ENCODE assay signal across 1 cellular context in genomic region chr3:186589856-186590579, GRCh38.
TF ChIP-seq lines count a peak whose summit lies in the region.

No MANE protein-coding gene starts in this region.

TF ChIP-seq in HepG2, 621 proteins besides CTCF, POLR2A, EP300 and RAD21 (continued from another document):
- no peak for TF ChIP-seq ZNF431 (CRISPR knock-in tag; IDR thresholded peaks at IDR 0.05; ENCODE audit: borderline replicate concordance, low read depth)
- TF ChIP-seq CHD4 (IDR thresholded peaks at IDR 0.05; ENCODE audit: borderline replicate concordance, low read length), result peak; percentile 93; the same call in 1 of the 2 replicates
- TF ChIP-seq FOXJ3 (CRISPR knock-in tag; IDR thresholded peaks at IDR 0.05; ENCODE audit: borderline replicate concordance), result peak; percentile 31; the same call in 1 of the 2 replicates
- TF ChIP-seq CREB1 (IDR thresholded peaks at IDR 0.05), result no peak
- peak; percentile 52 for TF ChIP-seq CREB1 (CRISPR knock-in tag; IDR thresholded peaks at IDR 0.05)
- TF ChIP-seq NCOA2 (CRISPR knock-in tag; IDR thresholded peaks at IDR 0.05), result 0 out of 2 replicates have a peak, but pooled peaks have one; percentile 26
- peak; percentile 40; the same call in 1 of the 2 replicates for TF ChIP-seq SALL1 (CRISPR knock-in tag; IDR thresholded peaks at IDR 0.05)
- peak; percentile 31; the same call in 1 of the 2 replicates for TF ChIP-seq TFE3 (CRISPR knock-in tag; IDR thresholded peaks at IDR 0.05)
- TF ChIP-seq ARID3A (IDR thresholded peaks at IDR 0.05; ENCODE audit: low read depth, low read length), result peak; percentile 48
- peak; percentile 86 for TF ChIP-seq ZNF770 (CRISPR knock-in tag; IDR thresholded peaks at IDR 0.05)
- TF ChIP-seq TGIF2 (CRISPR knock-in tag; IDR thresholded peaks at IDR 0.05), result 0 out of 2 replicates have a peak, but pooled peaks have one; percentile 36
- TF ChIP-seq LCORL (IDR thresholded peaks at IDR 0.05), result no peak
- peak; percentile 57; the same call in 1 of the 2 replicates for TF ChIP-seq LCORL (CRISPR knock-in tag; IDR thresholded peaks at IDR 0.05)
- TF ChIP-seq CBX5 (CRISPR knock-in tag; IDR thresholded peaks at IDR 0.05; ENCODE audit: borderline replicate concordance), result 0 out of 2 replicates have a peak, but pooled peaks have one; percentile 53
- TF ChIP-seq FOXA3 (CRISPR knock-in tag; IDR thresholded peaks at IDR 0.05), result no peak
- TF ChIP-seq PHF5A (CRISPR knock-in tag; IDR thresholded peaks at IDR 0.05; ENCODE audit: low read depth, unreplicated experiment), result peak; percentile 24
- peak; percentile 75; the same call in 1 of the 2 replicates for TF ChIP-seq ZKSCAN1 (IDR thresholded peaks at IDR 0.05; ENCODE audit: low read length)
- TF ChIP-seq ZBTB43 (CRISPR knock-in tag; conservative IDR thresholded peaks at IDR 0.05), result 0 out of 2 replicates have a peak, but pooled peaks have one; percentile 51
- TF ChIP-seq USF2 (IDR thresholded peaks at IDR 0.05; ENCODE audit: low read depth, low read length), result no peak
- TF ChIP-seq USF2 (CRISPR knock-in tag; IDR thresholded peaks at IDR 0.05; ENCODE audit: borderline replicate concordance), result no peak
- peak; percentile 49; the same call in 1 of the 2 replicates for TF ChIP-seq ZNF691 (CRISPR knock-in tag; IDR thresholded peaks at IDR 0.05; ENCODE audit: borderline replicate concordance, low read depth)
- TF ChIP-seq FOSL2 (CRISPR knock-in tag; IDR thresholded peaks at IDR 0.05), result peak; percentile 69
- peak; percentile 58; the same call in 1 of the 2 replicates for TF ChIP-seq HMG20A (CRISPR knock-in tag; IDR thresholded peaks at IDR 0.05; ENCODE audit: borderline replicate concordance)
- TF ChIP-seq ZNF34 (CRISPR knock-in tag; IDR thresholded peaks at IDR 0.05; ENCODE audit: borderline replicate concordance), result 0 out of 2 replicates have a peak, but pooled peaks have one; percentile 12
- no peak for TF ChIP-seq ZNF503 (CRISPR knock-in tag; IDR thresholded peaks at IDR 0.05)
- TF ChIP-seq CEBPB (IDR thresholded peaks at IDR 0.05; ENCODE audit: borderline replicate concordance, low read depth, low read length), result peak; percentile 73; the same call in 1 of the 2 replicates
- TF ChIP-seq ZNF839 (CRISPR knock-in tag; IDR thresholded peaks at IDR 0.05; ENCODE audit: borderline replicate concordance), result no peak
- peak; percentile 61; the same call in 1 of the 2 replicates for TF ChIP-seq SIX1 (CRISPR knock-in tag; IDR thresholded peaks at IDR 0.05; ENCODE audit: borderline replicate concordance)
- TF ChIP-seq ZNF432 (CRISPR knock-in tag; IDR thresholded peaks at IDR 0.05; ENCODE audit: borderline replicate concordance), result no peak
- no peak for TF ChIP-seq ELF3 (CRISPR knock-in tag; IDR thresholded peaks at IDR 0.05)
- TF ChIP-seq ZBTB33 (CRISPR knock-in tag; IDR thresholded peaks at IDR 0.05), result peak; percentile 56; the same call in 1 of the 2 replicates
- peak; percentile 86 for TF ChIP-seq MED1 (CRISPR knock-in tag; IDR thresholded peaks at IDR 0.05)
- TF ChIP-seq E2F2 (CRISPR knock-in tag; IDR thresholded peaks at IDR 0.05; ENCODE audit: borderline replicate concordance), result no peak
